ENCODE assay signal across 22 cellular contexts in the genomic region with DNA sequence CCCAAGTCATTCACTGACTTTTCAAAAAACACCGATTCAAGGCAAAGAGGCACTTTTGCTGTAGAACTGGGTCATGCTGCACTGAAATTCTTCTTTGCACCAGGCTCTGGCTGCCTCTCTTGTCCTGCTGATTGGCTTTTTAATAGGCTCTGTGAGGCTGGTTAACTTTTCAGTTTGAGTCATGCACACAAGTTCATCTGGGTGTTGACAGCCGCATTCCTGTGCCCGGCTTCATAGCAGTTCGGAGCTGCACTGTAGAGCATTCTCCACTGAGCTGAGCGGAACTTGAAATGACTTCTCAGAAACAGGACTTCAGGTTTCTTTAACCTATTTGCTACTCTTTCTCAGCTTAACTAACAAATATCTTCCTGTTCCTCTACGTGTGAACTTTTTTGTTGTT.
DNase-seq lines count a peak whose midpoint lies in the region; ATAC-seq, FAIRE-seq and TF ChIP-seq lines count a peak whose summit lies in the region.
"Had no signal": no experiment of that assay in that cellular context is flagged by ENCODE, and none has a peak within 500 bp of the region (broad histone marks: within the 10 kb centered on the region; RNA-seq: fewer than 3 reads in every experiment).

No MANE protein-coding gene starts in this region.

- CTCF ChIA-PET in activated CD4-positive, alpha-beta memory T cell treated with anti-CD3 and anti-CD28 coated beads, Interleukin-2, amount 10 ng/mL, durations not matched to agents 7 days and 5 days (lab: Charles Lee), result no interaction called here

- intact Hi-C loops in body of pancreas (cut with DNase I) (no loop called here), dorsolateral prefrontal cortex (cut with DNase I) (no loop called here), upper lobe of right lung (cut with DNase I) (no loop called here)

- H3K27ac ChIP-seq in 22Rv1 (peak overlapping the region; percentile 64), body of pancreas (no peak overlapping the region), dorsolateral prefrontal cortex (no peak overlapping the region), upper lobe of right lung (no peak overlapping the region)
- H3K27ac ChIP-seq: foreskin keratinocyte, neural progenitor cell had no signal

- H3K4me3 ChIP-seq in cardiac fibroblast (replicated peaks in 1 of 2; ENCODE audit: low read depth in 2 of 2, low read length in 2 of 2), result no peak overlapping the region
- no peak overlapping the region for H3K4me3 ChIP-seq in body of pancreas
- H3K4me3 ChIP-seq in dorsolateral prefrontal cortex, result no peak overlapping the region
- H3K4me3 ChIP-seq in upper lobe of right lung, result no peak overlapping the region
- H3K4me3 ChIP-seq: neural progenitor cell had no signal

- no peaks in the 10 kb centered on the region for H3K27me3 Mint-ChIP-seq in activated CD4-positive, alpha-beta memory T cell treated with anti-CD3 and anti-CD28 coated beads, Interleukin-2, amount 10 ng/mL, durations not matched to agents 7 days and 5 days
- H3K27me3 Mint-ChIP-seq: CD4-positive, alpha-beta T cell had no signal

- POLR2A ChIA-PET in activated CD4-positive, alpha-beta memory T cell treated with anti-CD3 and anti-CD28 coated beads, Interleukin-2, amount 10 ng/mL, durations not matched to agents 7 days and 5 days (lab: Charles Lee), result no interaction called here

- WGBS in body of pancreas, 2 donors, result 55 to 67% methylated on average over 6 of the region's 6 CpGs

- no peaks in the 10 kb centered on the region for H3K36me3 Mint-ChIP-seq in activated CD4-positive, alpha-beta memory T cell treated with anti-CD3 and anti-CD28 coated beads, Interleukin-2, amount 10 ng/mL, durations not matched to agents 7 days and 5 days (ENCODE audit: low read depth)
- H3K36me3 Mint-ChIP-seq: neural progenitor cell had no signal

- ATAC-seq in body of pancreas (no peak), upper lobe of right lung (no peak)
- ATAC-seq: foreskin keratinocyte had no signal

- TF ChIP-seq CTCF in 22Rv1 (IDR thresholded peaks at IDR 0.05) (no peak), cardiac fibroblast (IDR thresholded peaks at IDR 0.05; ENCODE audit: low read depth, low read length) (no peak), body of pancreas (IDR thresholded peaks at IDR 0.05) (no peak), dorsolateral prefrontal cortex (IDR thresholded peaks at IDR 0.05 in 54 of 56, conservative IDR thresholded peaks at IDR 0.05 in 2 of 56; ENCODE audit: low read depth in 1 of 56, partially characterized antibody in 56 of 56) (no peak), upper lobe of right lung (IDR thresholded peaks at IDR 0.05) (no peak)

- H3K36me3 ChIP-seq in body of pancreas (replicated peaks in 1 of 2; ENCODE audit: insufficient read depth in 1 of 2, low read depth in 2 of 2) (no peaks in the 10 kb centered on the region), upper lobe of right lung (no peaks in the 10 kb centered on the region)
- H3K36me3 ChIP-seq: neural progenitor cell had no signal

- H3K4me1 ChIP-seq in body of pancreas (no peaks in the 10 kb centered on the region), upper lobe of right lung (no peaks in the 10 kb centered on the region)
- H3K4me1 ChIP-seq: foreskin keratinocyte, neural progenitor cell had no signal

- H3K4me1 Mint-ChIP-seq in activated CD4-positive, alpha-beta memory T cell treated with anti-CD3 and anti-CD28 coated beads, Interleukin-2, amount 10 ng/mL, durations not matched to agents 7 days and 5 days, result no peaks in the 10 kb centered on the region

- peak; percentile 3 to 50 for DNase-seq in cardiac fibroblast (ENCODE audit: low read depth in 2 of 2)
- peak; percentile 84 for DNase-seq in kidney glomerular epithelial cell (lab: John Stamatoyannopoulos, UW)
- DNase-seq in body of pancreas, result no peak
- no peak for DNase-seq in activated CD4-positive, alpha-beta memory T cell treated with anti-CD3 and anti-CD28 coated beads, Interleukin-2, amount 10 ng/mL, durations not matched to agents 7 days and 5 days
- DNase-seq in dorsolateral prefrontal cortex, result no peak
- no peak for DNase-seq in upper lobe of right lung
- DNase-seq: ACHN; activated CD4-positive, alpha-beta T cell treated with anti-CD3 and anti-CD28 coated beads, Interleukin-2, amount 10 ng/mL, durations not matched to agents 24 days and 14 days; activated CD8-positive, alpha-beta memory T cell treated with anti-CD3 and anti-CD28 coated beads, Interleukin-2, amount 50 U/mL, for 48 hours; amygdala; CD4-positive, alpha-beta T cell; cortex of kidney; DMS153; foreskin keratinocyte; Kasumi-1; NCI-H1048; NCI-H2081 treated with DMSO at 0.1 percent for 48 hours; stimulated activated CD4-positive, alpha-beta T cell treated with anti-CD3 and anti-CD28 coated beads, Interleukin-12 subunit alpha, Interleukin-12 subunit beta, amount 100 ng/mL, for 4 hours; stimulated activated CD8-positive, alpha-beta memory T cell treated with anti-CD3 and anti-CD28 coated beads, Interleukin-4, amount 100 ng/mL, for 48 hours had no signal

- peaks cover 8% of the 10 kb centered on the region for H3K9me3 Mint-ChIP-seq in activated CD4-positive, alpha-beta memory T cell treated with anti-CD3 and anti-CD28 coated beads, Interleukin-2, amount 10 ng/mL, durations not matched to agents 7 days and 5 days
- H3K9me3 Mint-ChIP-seq: activated CD4-positive, alpha-beta T cell treated with anti-CD3 and anti-CD28 coated beads, Interleukin-2, amount 10 ng/mL, durations not matched to agents 24 days and 14 days; CD4-positive, alpha-beta T cell; neural progenitor cell had no signal

- no peak overlapping the region for H3K4me3 Mint-ChIP-seq in activated CD4-positive, alpha-beta memory T cell treated with anti-CD3 and anti-CD28 coated beads, Interleukin-2, amount 10 ng/mL, durations not matched to agents 7 days and 5 days
- H3K4me3 Mint-ChIP-seq: activated CD4-positive, alpha-beta T cell treated with anti-CD3 and anti-CD28 coated beads, Interleukin-2, amount 10 ng/mL, durations not matched to agents 24 days and 14 days; CD4-positive, alpha-beta T cell; neural progenitor cell had no signal

- no peaks in the 10 kb centered on the region for H3K27me3 ChIP-seq in body of pancreas
- peaks cover 0 to 17% (median 0%) of the 10 kb centered on the region in 45 donors for H3K27me3 ChIP-seq in dorsolateral prefrontal cortex
- peaks cover 4% of the 10 kb centered on the region for H3K27me3 ChIP-seq in upper lobe of right lung
- H3K27me3 ChIP-seq: foreskin keratinocyte, neural progenitor cell had no signal

- no peak for TF ChIP-seq POLR2A in body of pancreas (IDR thresholded peaks at IDR 0.05)

- FAIRE-seq in G401.6 (lab: Jason Lieb, UNC), result peak; percentile 98

- H3K9me3 ChIP-seq in body of pancreas (no peaks in the 10 kb centered on the region), upper lobe of right lung (no peaks in the 10 kb centered on the region)

- no peak overlapping the region for H3K27ac Mint-ChIP-seq in activated CD4-positive, alpha-beta memory T cell treated with anti-CD3 and anti-CD28 coated beads, Interleukin-2, amount 10 ng/mL, durations not matched to agents 7 days and 5 days
- H3K27ac Mint-ChIP-seq: activated CD4-positive, alpha-beta T cell treated with anti-CD3 and anti-CD28 coated beads, Interleukin-2, amount 10 ng/mL, durations not matched to agents 24 days and 14 days; CD4-positive, alpha-beta T cell; neural progenitor cell had no signal

Comparison
In these comparisons a context has a peak if more than half of its experiments do, and no peak if none do; other contexts are left out.
1. DNase-seq: peak in cardiac fibroblast (2 of 2) and kidney glomerular epithelial cell (single experiment); none in body of pancreas (0 of 4), activated CD4-positive, alpha-beta memory T cell treated with anti-CD3 and anti-CD28 coated beads, Interleukin-2, amount 10 ng/mL, durations not matched to agents 7 days and 5 days (single experiment), dorsolateral prefrontal cortex (0 of 10) and upper lobe of right lung (single experiment).